In the genomic region with DNA sequence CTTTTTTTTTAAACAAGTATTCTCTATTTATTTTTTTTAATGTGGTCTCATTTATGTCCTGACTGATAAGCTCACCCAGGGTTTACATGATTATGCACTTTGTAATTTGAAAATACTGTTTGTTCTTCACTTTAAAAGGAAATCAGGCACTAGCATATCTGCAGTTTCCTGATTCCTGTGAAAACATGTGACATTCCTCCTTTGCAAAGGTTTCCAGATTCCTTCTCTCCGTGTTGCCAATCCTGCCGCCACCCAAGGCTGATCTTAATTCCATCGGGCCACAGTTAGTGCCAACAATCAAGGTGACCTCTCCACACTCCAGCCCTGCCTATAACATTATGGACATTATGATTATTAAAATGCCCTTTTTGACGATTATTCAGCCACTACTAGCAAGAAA, we compare ENCODE assay signal across 1 cellular context.
TF ChIP-seq lines count a peak whose summit lies in the region.

No MANE protein-coding gene starts in this region.

TF ChIP-seq in WTC11, 78 proteins besides CTCF, POLR2A, EP300 and RAD21 (continued from another document):
- TF ChIP-seq PRDM15 (CRISPR knock-in tag; IDR thresholded peaks at IDR 0.05) (no peak), HMGXB4 (CRISPR knock-in tag; IDR thresholded peaks at IDR 0.05) (no peak)
